ENCODE assay signal across 10 cellular contexts in the genomic region with DNA sequence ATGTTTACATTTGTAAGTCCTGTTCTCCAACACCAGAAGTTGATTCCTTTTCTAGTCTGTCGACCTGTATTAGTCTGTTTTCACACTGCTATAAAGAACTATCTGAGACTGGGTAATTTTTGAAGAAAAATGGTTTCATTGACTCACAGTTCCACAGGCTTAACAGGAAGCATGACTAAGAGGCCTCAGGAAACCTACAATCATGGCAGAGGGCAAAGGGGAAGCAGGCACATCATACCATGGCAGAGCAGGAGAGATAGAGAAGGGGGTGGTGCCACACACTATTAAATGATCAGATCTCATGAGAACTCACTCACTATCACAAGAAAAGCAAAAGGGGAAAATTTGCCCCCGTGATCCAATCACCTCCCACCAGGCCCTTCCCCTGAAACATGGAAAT.
DNase-seq lines count a peak whose midpoint lies in the region; ATAC-seq and TF ChIP-seq lines count a peak whose summit lies in the region.
"Had no signal": no experiment of that assay in that cellular context is flagged by ENCODE, and none has a peak within 500 bp of the region (broad histone marks: within the 10 kb centered on the region; RNA-seq: fewer than 3 reads in every experiment).

No MANE protein-coding gene starts in this region.

- TF ChIP-seq POLR2A in transverse colon (IDR thresholded peaks at IDR 0.05) = no peak

- no peaks in the 10 kb centered on the region for H3K9me3 ChIP-seq in transverse colon
- H3K9me3 ChIP-seq: SJCRH30 had no signal

- no peak overlapping the region for H3K27ac ChIP-seq in transverse colon
- H3K27ac ChIP-seq: SJCRH30 had no signal

- H3K4me1 ChIP-seq in transverse colon = peaks cover 0 to 4% (median 2%) of the 10 kb centered on the region in 4 donors
- H3K4me1 ChIP-seq: SJCRH30 had no signal

- H3K36me3 Mint-ChIP-seq in activated naive CD4-positive, alpha-beta T cell treated with anti-CD3 and anti-CD28 coated beads, Interleukin-2, amount 50 U/mL, for 72 hours = peaks cover 0 to 16% of the 10 kb centered on the region in 2 donors

- 50 to 88% methylated on average over 1 to 2 of the region's 2 CpGs for WGBS in transverse colon (ENCODE audit: low coverage in 1 of 2), 2 donors

- ATAC-seq in activated naive CD4-positive, alpha-beta T cell treated with anti-CD3 and anti-CD28 coated beads, Interleukin-2, amount 50 U/mL, for 72 hours = peak; percentile 79 to 90
- ATAC-seq in GM18858 (IDR thresholded peaks at IDR 0.05; ENCODE audit: unreplicated experiment) = no peak

- no peak for TF ChIP-seq CTCF in transverse colon (IDR thresholded peaks at IDR 0.05)

- peaks cover 0 to 5% of the 10 kb centered on the region in 2 donors for H3K9me3 Mint-ChIP-seq in activated naive CD4-positive, alpha-beta T cell treated with anti-CD3 and anti-CD28 coated beads, Interleukin-2, amount 50 U/mL, for 72 hours
- H3K9me3 Mint-ChIP-seq: mesothelial cell of epicardium had no signal

- in situ Hi-C loops in transverse colon (cut with MboI; ENCODE audit: low pct_ligation_motif_present in 1 of 4, low pct_unique_long_range_greater_than_20kb in 1 of 4, low sequenced_read_pairs in 3 of 4) = no loop called here

- H3K4me3 ChIP-seq in transverse colon = no peak overlapping the region
- H3K4me3 ChIP-seq: SJCRH30 had no signal

- TF ChIP-seq EP300 in transverse colon (IDR thresholded peaks at IDR 0.05; ENCODE audit: low read depth) = no peak

- H3K27me3 ChIP-seq in transverse colon = no peaks in the 10 kb centered on the region
- H3K27me3 ChIP-seq: SJCRH30 had no signal

- H3K36me3 ChIP-seq in transverse colon = no peaks in the 10 kb centered on the region
- H3K36me3 ChIP-seq: SJCRH30 had no signal

- DNase-seq in GF-D8 (lab: John Stamatoyannopoulos, UW) (peak; percentile 7), LHCN-M2 (ENCODE audit: low read depth) (peak; percentile 75), lung microvascular endothelial cell (ENCODE audit: low read depth in 2 of 2) (peak; percentile 87 to 93), transverse colon (no peak), middle frontal gyrus (ENCODE audit: extremely low spot score, low spot score) (no peak)
- no peak for DNase-seq in activated naive CD4-positive, alpha-beta T cell treated with anti-CD3 and anti-CD28 coated beads, Interleukin-2, amount 50 U/mL, for 72 hours (ENCODE audit: low spot score in 2 of 2)
- DNase-seq: NCI-H1417 treated with DMSO at 0.1 percent for 48 hours, SJCRH30 had no signal

- intact Hi-C loops in transverse colon (cut with DNase I; ENCODE audit: low total_unique reads) = no loop called here

- H3K27ac Mint-ChIP-seq in activated naive CD4-positive, alpha-beta T cell treated with anti-CD3 and anti-CD28 coated beads, Interleukin-2, amount 50 U/mL, for 72 hours = peak overlapping the region; percentile 61 to 65
- H3K27ac Mint-ChIP-seq: mesothelial cell of epicardium had no signal

Comparison
In these comparisons a context has a peak if more than half of its experiments do, and no peak if none do; other contexts are left out.
1. DNase-seq: peak in GF-D8 (single experiment), LHCN-M2 (single experiment) and lung microvascular endothelial cell (2 of 2); none in activated naive CD4-positive, alpha-beta T cell treated with anti-CD3 and anti-CD28 coated beads, Interleukin-2, amount 50 U/mL, for 72 hours (0 of 2), transverse colon (single experiment) and middle frontal gyrus (single experiment).